ENCODE assay signal across 16 cellular contexts in genomic region chr4:100933628-100934027, GRCh38.
DNase-seq lines count a peak whose midpoint lies in the region; ATAC-seq and TF ChIP-seq lines count a peak whose summit lies in the region.
"Had no signal": no experiment of that assay in that cellular context is flagged by ENCODE, and none has a peak within 500 bp of the region (broad histone marks: within the 10 kb centered on the region; RNA-seq: fewer than 3 reads in every experiment).

No MANE protein-coding gene starts in this region.

- H4K5ac ChIP-seq in IMR-90 (ENCODE audit: low read depth, low read length) = no peak overlapping the region

- H3K9me3 ChIP-seq in DND-41 (ENCODE audit: insufficient read depth, low read length, severe bottlenecking) (no peaks in the 10 kb centered on the region), IMR-90 (ENCODE audit: control insufficient read depth, insufficient read depth, low read length) (no peaks in the 10 kb centered on the region)
- H3K9me3 ChIP-seq: left lung had no signal

- no peaks in the 10 kb centered on the region for H3K9me1 ChIP-seq in IMR-90 (ENCODE audit: insufficient read depth, low read length)

- no peak overlapping the region for H3K18ac ChIP-seq in IMR-90 (ENCODE audit: low read depth, low read length)

- no peak overlapping the region for H4K8ac ChIP-seq in IMR-90 (ENCODE audit: low read depth in 2 of 2, low read length in 2 of 2)

- H2BK20ac ChIP-seq in IMR-90 (ENCODE audit: low read depth, low read length) = no peak overlapping the region

- H2AFZ ChIP-seq in DND-41 (ENCODE audit: low read depth, low read length) (peak overlapping the region; percentile 22; the same call in 1 of the 2 replicates), IMR-90 (replicated peaks; ENCODE audit: low read length, poor library complexity) (no peak overlapping the region)

- no peak overlapping the region for H3K4ac ChIP-seq in IMR-90 (ENCODE audit: low read depth, low read length)

- H4K20me1 ChIP-seq in DND-41 (ENCODE audit: insufficient read depth, low read length) = no peaks in the 10 kb centered on the region
- H4K20me1 ChIP-seq in IMR-90 (ENCODE audit: insufficient read depth, low read length) = no peaks in the 10 kb centered on the region

- BruUV-seq in IMR-90 (replicated peaks; lab: Mats Ljungman, UMichigan) = no TSS peak

- no peak overlapping the region for H3K56ac ChIP-seq in IMR-90 (ENCODE audit: extremely low read depth, insufficient read depth, low read length)

- H2BK15ac ChIP-seq in IMR-90 (ENCODE audit: low read depth, low read length) = no peak overlapping the region

- no peak overlapping the region for H4K91ac ChIP-seq in IMR-90 (ENCODE audit: insufficient read depth, low read depth, low read length)

- TF ChIP-seq CTCF in DND-41 (IDR thresholded peaks at IDR 0.05; ENCODE audit: borderline replicate concordance, extremely low read depth, low read length, poor library complexity, severe bottlenecking) (no peak), IMR-90 (conservative IDR thresholded peaks at IDR 0.05; ENCODE audit: low read depth, low read length) (no peak)

- H3K4me1 ChIP-seq in DND-41 (ENCODE audit: insufficient read depth, low read length) (no peaks in the 10 kb centered on the region; the same call in 1 of the 2 replicates), IMR-90 (ENCODE audit: control insufficient read depth, insufficient read depth, low read length) (no peaks in the 10 kb centered on the region)
- H3K4me1 ChIP-seq: left lung had no signal

- H3K23ac ChIP-seq in IMR-90 (ENCODE audit: low read depth, low read length) = no peak overlapping the region

- TF ChIP-seq POLR2A in IMR-90 (IDR thresholded peaks at IDR 0.05; ENCODE audit: low read depth, low read length) = no peak

- no peaks in the 10 kb centered on the region for H3K79me1 ChIP-seq in IMR-90 (ENCODE audit: low read depth in 1 of 2, low read length in 2 of 2)

- no peak overlapping the region for H3K9ac ChIP-seq in DND-41 (ENCODE audit: low read depth, low read length)
- no peak overlapping the region for H3K9ac ChIP-seq in IMR-90 (ENCODE audit: low read depth, low read length)

- dilution Hi-C loops in IMR-90 (cut with HindIII; ENCODE audit: low sequenced_read_pairs, unreplicated experiment) = no loop called here

- WGBS in IMR-90 (ENCODE audit: extremely low coverage in 2 of 2, insufficient read length in 1 of 2), 2 experiments = 80% methylated on average over 2 of the region's 4 CpGs; no CpG with 5 or more reads in 1 of the 2 experiments

- in situ Hi-C loops in IMR-90 (cut with MboI; ENCODE audit: low sequenced_read_pairs) = no loop called here

- no peak overlapping the region for H3K4me3 ChIP-seq in DND-41 (ENCODE audit: low read depth in 1 of 2, low read length in 2 of 2)
- no peak overlapping the region for H3K4me3 ChIP-seq in IMR-90 (ENCODE audit: insufficient read depth, low read depth, low read length)
- no peak overlapping the region for H3K4me3 ChIP-seq in skeletal muscle cell (ENCODE audit: low read depth, low read length)
- H3K4me3 ChIP-seq: left lung, SK-N-MC, skin epidermis had no signal

- no peak for DNase-seq in DND-41
- peak; percentile 11 for DNase-seq in IMR-90
- peak; percentile 24 for DNase-seq in cerebellar cortex (ENCODE audit: low spot score)
- DNase-seq in skeletal muscle cell (ENCODE audit: low read depth) = peak; percentile 73
- no peak for DNase-seq in activated effector memory CD4-positive, alpha-beta T cell treated with anti-CD3 and anti-CD28 coated beads, Interleukin-2, amount 50 U/mL, for 16 hours
- no peak for DNase-seq in Ammon's horn (ENCODE audit: low spot score)
- DNase-seq: activated CD4-positive, CD25-positive, alpha-beta regulatory T cell; DMS 273 treated with DMSO at 0.1 percent for 48 hours; endodermal cell; hippocampal formation; left lung; naive thymus-derived CD8-positive, alpha-beta T cell; NCI-H2171 treated with DMSO at 0.1 percent for 48 hours had no signal

- H3K4me2 ChIP-seq in DND-41 (ENCODE audit: insufficient read depth, low read length) = no peak overlapping the region
- peak overlapping the region; percentile 63; the same call in 1 of the 2 replicates for H3K4me2 ChIP-seq in IMR-90 (ENCODE audit: low read depth, low read length)

- no peak overlapping the region for H3K27ac ChIP-seq in DND-41 (ENCODE audit: low read length)
- H3K27ac ChIP-seq in IMR-90 (ENCODE audit: insufficient read depth, low read length) = no peak overlapping the region
- H3K27ac ChIP-seq: left lung, SK-N-MC had no signal

- H3K36me3 ChIP-seq in DND-41 (ENCODE audit: insufficient read depth, low read length) = no peaks in the 10 kb centered on the region
- no peaks in the 10 kb centered on the region for H3K36me3 ChIP-seq in IMR-90 (ENCODE audit: control insufficient read depth, insufficient read depth, low read length)
- H3K36me3 ChIP-seq: left lung had no signal

- no peak overlapping the region for H2AK9ac ChIP-seq in IMR-90 (replicated peaks; ENCODE audit: low read depth, low read length, poor library complexity)

- H3K27me3 ChIP-seq in DND-41 (ENCODE audit: insufficient read depth, low read length, poor library complexity) (no peaks in the 10 kb centered on the region), IMR-90 (ENCODE audit: control insufficient read depth, insufficient read depth, low read length) (no peaks in the 10 kb centered on the region; the same call in 1 of the 2 replicates)
- H3K27me3 ChIP-seq: left lung had no signal

- no peak overlapping the region for H2BK5ac ChIP-seq in IMR-90 (ENCODE audit: low read depth, low read length, poor library complexity, severe bottlenecking)

- no peak overlapping the region for H3K14ac ChIP-seq in IMR-90 (replicated peaks; ENCODE audit: low read depth, low read length)

- CTCF ChIA-PET in IMR-90 (lab: Yijun Ruan, JAX) = no interaction called here

- ATAC-seq in DND-41 (ENCODE audit: insufficient read depth, low read depth) = no peak
- ATAC-seq in IMR-90 (ENCODE audit: low read depth) = peak; percentile 53; the same call in 1 of the 2 replicates
- no peak for ATAC-seq in HG02885 (IDR thresholded peaks at IDR 0.05; ENCODE audit: poor library complexity, unreplicated experiment)
- ATAC-seq: left lung; naive thymus-derived CD8-positive, alpha-beta T cell had no signal

- no peaks in the 10 kb centered on the region for H3K79me2 ChIP-seq in DND-41 (ENCODE audit: insufficient read depth, low read length)

- no peak for TF ChIP-seq RAD21 in IMR-90 (IDR thresholded peaks at IDR 0.05; ENCODE audit: low read length)

- no peak overlapping the region for H2BK120ac ChIP-seq in IMR-90 (ENCODE audit: low read depth, low read length)

- POLR2A ChIA-PET in IMR-90 (lab: Charles Lee; ENCODE audit: unreplicated experiment) = no interaction called here

- intact Hi-C loops in IMR-90 (cut with micrococcal nuclease) = no loop called here

- no peak overlapping the region for H2AK5ac ChIP-seq in IMR-90 (ENCODE audit: low read depth, low read length)

TF ChIP-seq in IMR-90, 13 proteins besides CTCF, POLR2A, EP300 and RAD21:
- TF ChIP-seq MAFK (IDR thresholded peaks at IDR 0.05; ENCODE audit: low read depth, low read length) (peak; percentile 77), NFE2L2 (IDR thresholded peaks at IDR 0.05; ENCODE audit: low read depth, low read length) (no peak), BHLHE40 (IDR thresholded peaks at IDR 0.05; ENCODE audit: low read depth, low read length) (no peak; the same call in 1 of the 2 replicates), USF2 (IDR thresholded peaks at IDR 0.05; ENCODE audit: low read depth, low read length) (no peak), ELK1 (IDR thresholded peaks at IDR 0.05; ENCODE audit: borderline replicate concordance, low read depth, low read length) (no peak)

Comparison
In these comparisons a context has a peak if more than half of its experiments do, and no peak if none do; other contexts are left out.
1. DNase-seq: peak in IMR-90 (single experiment), cerebellar cortex (single experiment) and skeletal muscle cell (single experiment); none in DND-41 (single experiment), activated effector memory CD4-positive, alpha-beta T cell treated with anti-CD3 and anti-CD28 coated beads, Interleukin-2, amount 50 U/mL, for 16 hours (single experiment) and Ammon's horn (single experiment).